31 cellular contexts compared by ENCODE assay signal in genomic region chr18:8825729-8826375, GRCh38.
"Had no signal": no experiment of that assay in that cellular context is flagged by ENCODE, and none has a peak within 500 bp of the region (broad histone marks: within the 10 kb centered on the region; RNA-seq: fewer than 3 reads in every experiment).

No MANE protein-coding gene starts in this region.

- H3K27me3 Mint-ChIP-seq: naive B cell had no signal

- H3K27me3 ChIP-seq: dorsolateral prefrontal cortex, gastroesophageal sphincter, heart right ventricle, neural progenitor cell, right atrium auricular region, transverse colon, vagina had no signal

- H3K9ac ChIP-seq: neural progenitor cell had no signal

- ATAC-seq: gastroesophageal sphincter; left ventricle myocardium superior; lower lobe of right lung; mucosa of descending colon; natural killer cell treated with Interleukin-12 subunit alpha and Interleukin-12 subunit beta and Interleukin-15 and Interleukin-18, amount 100 ng/mL, for 72 hours; sciatic nerve had no signal

- H3K4me3 Mint-ChIP-seq: memory B cell; mesothelial cell of epicardium; naive B cell; natural killer cell treated with Interleukin-12 subunit alpha and Interleukin-12 subunit beta and Interleukin-15 and Interleukin-18, amount 100 ng/mL, for 72 hours; neural progenitor cell had no signal

- DNase-seq: cerebellar nuclear complex; dorsolateral prefrontal cortex; effector CD4-positive, alpha-beta T cell; foreskin fibroblast; glutamatergic neuron; heart right ventricle; hippocampal formation; left ventricle myocardium superior; lower lobe of right lung; mucosa of descending colon; naive B cell; nucleus accumbens; stimulated activated CD4-positive, alpha-beta T cell treated with anti-CD3 and anti-CD28 coated beads, Interleukin-12 subunit alpha, Interleukin-12 subunit beta, amount 100 ng/mL, for 4 hours; stimulated activated CD4-positive, alpha-beta T cell treated with anti-CD3 and anti-CD28 coated beads, Interleukin-1b, Interleukin-23, amount 100 ng/mL, for 48 hours; stimulated activated CD4-positive, alpha-beta T cell treated with anti-CD3 and anti-CD28 coated beads, Interleukin-4, amount 100 ng/mL, for 1 hour; stimulated activated CD8-positive, alpha-beta memory T cell treated with anti-CD3 and anti-CD28 coated beads, Interleukin-4, amount 100 ng/mL, for 48 hours; stimulated activated naive CD4-positive, alpha-beta T cell treated with Interleukin-2 at 50 U/mL for 16 hours; transverse colon had no signal

- H3K4me3 ChIP-seq: dorsolateral prefrontal cortex, gastroesophageal sphincter, heart right ventricle, lower lobe of right lung, mucosa of descending colon, neural progenitor cell, prostate gland, right atrium auricular region, smooth muscle cell, thoracic aorta, transverse colon, vagina had no signal

- FAIRE-seq: keratinocyte had no signal

- H3K4me1 ChIP-seq: lower lobe of right lung, neural progenitor cell, prostate gland, transverse colon, vagina had no signal

- H3K9me3 ChIP-seq: gastroesophageal sphincter, heart right ventricle, lower lobe of right lung, mucosa of descending colon, prostate gland, right atrium auricular region, thoracic aorta, transverse colon, vagina had no signal

- H3K36me3 Mint-ChIP-seq: memory B cell; natural killer cell treated with Interleukin-12 subunit alpha and Interleukin-12 subunit beta and Interleukin-15 and Interleukin-18, amount 100 ng/mL, for 72 hours had no signal

- H3K4me2 ChIP-seq: neural progenitor cell, smooth muscle cell had no signal

- H2AFZ ChIP-seq: neural progenitor cell had no signal

- H3K27ac Mint-ChIP-seq: memory B cell; mesothelial cell of epicardium; naive B cell; natural killer cell treated with Interleukin-12 subunit alpha and Interleukin-12 subunit beta and Interleukin-15 and Interleukin-18, amount 100 ng/mL, for 72 hours; neural progenitor cell had no signal

- H3K9me3 Mint-ChIP-seq: memory B cell; mesothelial cell of epicardium; naive B cell; natural killer cell treated with Interleukin-12 subunit alpha and Interleukin-12 subunit beta and Interleukin-15 and Interleukin-18, amount 100 ng/mL, for 72 hours had no signal

- H3K27ac ChIP-seq: epithelial cell of prostate, gastroesophageal sphincter, heart right ventricle, lower lobe of right lung, neural progenitor cell, prostate gland, right atrium auricular region, thoracic aorta, transverse colon, vagina had no signal

- H3K36me3 ChIP-seq: lower lobe of right lung, prostate gland, right atrium auricular region, thoracic aorta, transverse colon had no signal
